In genomic region chr7:135662373-135663114, GRCh38 we compare ENCODE assay signal across 8 cellular contexts.
DNase-seq lines count a peak whose midpoint lies in the region; ATAC-seq lines count a peak whose summit lies in the region.

STMP1 (plus strand) TSS chr7:135662514.

- peak within 1 kb of the TSS; percentile 64 to 99 (median 86) for H3K4me3 ChIP-seq in BLaER1 treated with 17β-estradiol and CSF1 and Interleukin-3, amounts not matched to agents 10 nM and 100 nM

- H3K9me3 ChIP-seq in BLaER1 treated with 17β-estradiol and CSF1 and Interleukin-3, amounts not matched to agents 10 nM and 100 nM (replicated peaks in 1 of 11): no peaks in the 10 kb centered on the region

- H3K9ac ChIP-seq in BLaER1 treated with 17β-estradiol and CSF1 and Interleukin-3, amounts not matched to agents 10 nM and 100 nM: peak within 1 kb of the TSS; percentile 83 to 97 (median 93)

- peak within 1 kb of the TSS; percentile 60 to 95 (median 91) for H3K27ac ChIP-seq in BLaER1 treated with 17β-estradiol and CSF1 and Interleukin-3, amounts not matched to agents 10 nM and 100 nM
- H3K27ac ChIP-seq in cingulate gyrus (ENCODE audit: low read depth, low read length) (peak within 1 kb of the TSS; percentile 93), layer of hippocampus (ENCODE audit: low read depth, low read length) (peak within 1 kb of the TSS; percentile 89)

- peak; percentile 84 for ATAC-seq in HG03457 (IDR thresholded peaks at IDR 0.05; ENCODE audit: unreplicated experiment)

- DNase-seq in GM19240 (ENCODE audit: insufficient read length, low spot score): peak; percentile 76
- DNase-seq in NCI-H524 (lab: John Stamatoyannopoulos, UW): peak; percentile 84 to 91
- peak; percentile 98 for DNase-seq in activated CD4-positive, alpha-beta T cell treated with anti-CD3 and anti-CD28 coated beads for 48 hours
- peak; percentile 91 to 98 (median 95) for DNase-seq in stimulated activated CD4-positive, alpha-beta T cell treated with anti-CD3 and anti-CD28 coated beads, Interleukin-1b, Interleukin-23, amount 100 ng/mL, for 24 hours (ENCODE audit: low read depth in 4 of 4, low spot score in 1 of 4)

- peaks cover 0 to 27% (median 7%) of the 10 kb centered on the region in 11 experiments; a peak in 7 of 22 replicates for H3K36me3 ChIP-seq in BLaER1 treated with 17β-estradiol and CSF1 and Interleukin-3, amounts not matched to agents 10 nM and 100 nM

- peaks cover 0 to 6% (median 0%) of the 10 kb centered on the region in 11 experiments; a peak in 4 of 22 replicates for H4K20me1 ChIP-seq in BLaER1 treated with 17β-estradiol and CSF1 and Interleukin-3, amounts not matched to agents 10 nM and 100 nM

- H3K4me1 ChIP-seq in BLaER1 treated with 17β-estradiol and CSF1 and Interleukin-3, amounts not matched to agents 10 nM and 100 nM: peaks cover 20 to 69% (median 48%) of the 10 kb centered on the region in 10 experiments

- peak within 1 kb of the TSS; percentile 76 to 91 (median 86) for H3K4me2 ChIP-seq in BLaER1 treated with 17β-estradiol and CSF1 and Interleukin-3, amounts not matched to agents 10 nM and 100 nM

- H3K27me3 ChIP-seq in BLaER1 treated with 17β-estradiol and CSF1 and Interleukin-3, amounts not matched to agents 10 nM and 100 nM: no peaks in the 10 kb centered on the region
- H3K27me3 ChIP-seq in layer of hippocampus (ENCODE audit: control insufficient read depth, insufficient read depth, low read length): no peaks in the 10 kb centered on the region

Comparison
In these comparisons a context has a peak if more than half of its experiments do, and no peak if none do; other contexts are left out.
1. Peak in every context shown above with its lines: DNase-seq, ATAC-seq, H3K4me3 ChIP-seq and H3K27ac ChIP-seq.